Comparison of ENCODE assay signal across 9 cellular contexts in genomic region chr9:72524820-72525539, GRCh38. TPM values are rescaled to one million over a fixed set of nuclear protein-coding genes. Genes with fewer than 3 reads are reported as not detected.
A peak's percentile ranks its signal among the peaks of the same experiment; 100 is the strongest.
DNase-seq lines count a peak whose midpoint lies in the region; ATAC-seq, FAIRE-seq and TF ChIP-seq lines count a peak whose summit lies in the region.
"Had no signal": no experiment of that assay in that cellular context is flagged by ENCODE, and none has a peak within 500 bp of the region (broad histone marks: within the 10 kb centered on the region; RNA-seq: fewer than 3 reads in every experiment).

No MANE protein-coding gene starts in this region.

- no peaks in the 10 kb centered on the region for H4K20me1 ChIP-seq in mammary epithelial cell (ENCODE audit: insufficient read depth, low read length)

- no peaks in the 10 kb centered on the region for H3K9me3 Mint-ChIP-seq in CD8-positive, alpha-beta T cell
- peaks cover 5% of the 10 kb centered on the region for H3K9me3 Mint-ChIP-seq in mesothelial cell of epicardium
- H3K9me3 Mint-ChIP-seq: neural crest cell had no signal

- TF ChIP-seq CTCF in CD8-positive, alpha-beta T cell (IDR thresholded peaks at IDR 0.05): no peak
- TF ChIP-seq CTCF in GM20000 (IDR thresholded peaks at IDR 0.05; ENCODE audit: extremely low read depth, missing control alignments) (no peak), NB4 (IDR thresholded peaks at IDR 0.05; ENCODE audit: low read depth, low read length) (no peak), mammary epithelial cell (conservative IDR thresholded peaks at IDR 0.05 in 1 of 2, IDR thresholded peaks at IDR 0.05 in 1 of 2; ENCODE audit: extremely low read depth in 1 of 2, insufficient read depth in 1 of 2, low read depth in 1 of 2, low read length in 2 of 2) (no peak), mesothelial cell of epicardium (IDR thresholded peaks at IDR 0.05; ENCODE audit: unreplicated experiment) (no peak)

- no peaks in the 10 kb centered on the region for H3K36me3 ChIP-seq in CD8-positive, alpha-beta T cell (ENCODE audit: insufficient read depth, low read length)
- no peaks in the 10 kb centered on the region for H3K36me3 ChIP-seq in mammary epithelial cell (ENCODE audit: insufficient read depth, low read length)

- H3K27me3 Mint-ChIP-seq in CD8-positive, alpha-beta T cell (ENCODE audit: low read depth): no peaks in the 10 kb centered on the region
- no peaks in the 10 kb centered on the region for H3K27me3 Mint-ChIP-seq in mesothelial cell of epicardium (ENCODE audit: low read depth)

- peaks cover 30% of the 10 kb centered on the region for H3K4me1 Mint-ChIP-seq in CD8-positive, alpha-beta T cell (ENCODE audit: low read depth)
- H3K4me1 Mint-ChIP-seq in mesothelial cell of epicardium: peaks cover 39% of the 10 kb centered on the region

- TF ChIP-seq POLR2A in NB4 (IDR thresholded peaks at IDR 0.05; ENCODE audit: extremely low read depth, insufficient read length): no peak

- H3K79me2 ChIP-seq in mammary epithelial cell (ENCODE audit: insufficient read depth, low read length): no peaks in the 10 kb centered on the region

- no peak for DNase-seq in CD8-positive, alpha-beta T cell
- DNase-seq in GM20000 (ENCODE audit: low spot score) (peak; percentile 24), NB4 (ENCODE audit: low read depth) (peak; percentile 3), mammary epithelial cell (peak; percentile 100), mesothelial cell of epicardium (ENCODE audit: low spot score in 2 of 2, unreplicated experiment in 2 of 2) (no peak), urothelium cell line (ENCODE audit: low spot score) (peak; percentile 83), NCI-H1694 (lab: John Stamatoyannopoulos, UW) (no peak), NCI-H1436 (lab: John Stamatoyannopoulos, UW) (no peak)

- BruUV-seq in mammary epithelial cell (replicated peaks; lab: Mats Ljungman, UMichigan): no TSS peak

- H3K9me3 ChIP-seq in CD8-positive, alpha-beta T cell (ENCODE audit: low read length): no peaks in the 10 kb centered on the region
- no peaks in the 10 kb centered on the region for H3K9me3 ChIP-seq in mammary epithelial cell (replicated peaks; ENCODE audit: insufficient read depth, low read length)

- no peak overlapping the region for H2AFZ ChIP-seq in mammary epithelial cell (ENCODE audit: low read depth, low read length)

- H3K36me3 Mint-ChIP-seq in CD8-positive, alpha-beta T cell: no peaks in the 10 kb centered on the region
- H3K36me3 Mint-ChIP-seq in mesothelial cell of epicardium: no peaks in the 10 kb centered on the region

- no peak overlapping the region for H3K4me2 ChIP-seq in mammary epithelial cell (ENCODE audit: insufficient read depth, low read depth, low read length)

- H3K4me3 ChIP-seq in CD8-positive, alpha-beta T cell (ENCODE audit: low read depth, low read length): no peak overlapping the region
- H3K4me3 ChIP-seq in NB4 (ENCODE audit: low read depth, low read length): no peak overlapping the region
- H3K4me3 ChIP-seq in mammary epithelial cell (replicated peaks in 1 of 3; ENCODE audit: insufficient read depth in 1 of 3, low read depth in 2 of 3, low read length in 3 of 3): no peak overlapping the region

- intact Hi-C loops in CD8-positive, alpha-beta T cell (cut with DNase I, micrococcal nuclease): loop anchor here in 1 of 2 experiments (5.0 kb wide), 4 partner anchors 53 to 743 kb away; partner anchors contain the start of gene ANXA1
- intact Hi-C loops in mammary epithelial cell (cut with micrococcal nuclease): loop anchor here (1.0 to 5.0 kb wide), 3 partner anchors 61 to 163 kb away; no protein-coding TSS in a partner anchor

- no peak overlapping the region for H3K27ac ChIP-seq in CD8-positive, alpha-beta T cell (ENCODE audit: low read depth, low read length)
- H3K27ac ChIP-seq in mammary epithelial cell (ENCODE audit: insufficient read depth, low read depth, low read length): peak overlapping the region; percentile 68

- H3K27ac Mint-ChIP-seq in CD8-positive, alpha-beta T cell: peak overlapping the region; percentile 10
- peak overlapping the region; percentile 3 for H3K27ac Mint-ChIP-seq in mesothelial cell of epicardium

- POLR2A ChIA-PET in CD8-positive, alpha-beta T cell (lab: Charles Lee): no interaction called here

- no peak for ATAC-seq in CD8-positive, alpha-beta T cell

- H3K4me3 Mint-ChIP-seq in CD8-positive, alpha-beta T cell: no peak overlapping the region
- no peak overlapping the region for H3K4me3 Mint-ChIP-seq in mesothelial cell of epicardium

- peak overlapping the region; percentile 60 for H3K9ac ChIP-seq in mammary epithelial cell (ENCODE audit: insufficient read depth, low read length)

- in situ Hi-C loops in mammary epithelial cell (cut with MboI; ENCODE audit: low sequenced_read_pairs in 2 of 2): no loop called here

- dilution Hi-C loops in mammary epithelial cell (cut with HindIII; ENCODE audit: low sequenced_read_pairs): no loop called here

- WGBS in mammary epithelial cell (ENCODE audit: low coverage, missing lambda C conversion rate): 72% methylated on average over 9 of the region's 9 CpGs

- peaks cover 18% of the 10 kb centered on the region for H3K4me1 ChIP-seq in CD8-positive, alpha-beta T cell (ENCODE audit: insufficient read depth, low read length)
- peaks cover 31% of the 10 kb centered on the region for H3K4me1 ChIP-seq in mammary epithelial cell (ENCODE audit: insufficient read depth, low read length)

- FAIRE-seq in urothelium cell line (lab: Jason Lieb, UNC): peak; percentile 56

- CTCF ChIA-PET in CD8-positive, alpha-beta T cell (lab: Charles Lee): no interaction called here
- CTCF ChIA-PET in mammary epithelial cell (lab: Charles Lee; ENCODE audit: low non-redundant PET): no interaction called here

- no peaks in the 10 kb centered on the region for H3K27me3 ChIP-seq in CD8-positive, alpha-beta T cell (ENCODE audit: insufficient read depth, low read length)
- H3K27me3 ChIP-seq in mammary epithelial cell (ENCODE audit: insufficient read depth, low read length): no peaks in the 10 kb centered on the region

RNA-seq across cellular contexts. Expression of gene TMC1, which starts 3.6 kb away (rescaled TPM):
- not detected for total RNA-seq in CD8-positive, alpha-beta T cell
- total RNA-seq in mammary epithelial cell (not detected), mesothelial cell of epicardium (0.22 to 0.29 TPM in 2 of 3 replicates, not detected in the other)
- polyA plus RNA-seq in mammary epithelial cell: 0.06 TPM
- polyA minus RNA-seq in mammary epithelial cell: not detected

Comparison
In these comparisons a context has a peak if more than half of its experiments do, and no peak if none do; other contexts are left out.
1. DNase-seq: peak in GM20000 (single experiment), NB4 (single experiment), mammary epithelial cell (single experiment) and urothelium cell line (single experiment); none in CD8-positive, alpha-beta T cell (0 of 7), mesothelial cell of epicardium (0 of 2), NCI-H1694 (single experiment) and NCI-H1436 (single experiment).